In the genomic region with DNA sequence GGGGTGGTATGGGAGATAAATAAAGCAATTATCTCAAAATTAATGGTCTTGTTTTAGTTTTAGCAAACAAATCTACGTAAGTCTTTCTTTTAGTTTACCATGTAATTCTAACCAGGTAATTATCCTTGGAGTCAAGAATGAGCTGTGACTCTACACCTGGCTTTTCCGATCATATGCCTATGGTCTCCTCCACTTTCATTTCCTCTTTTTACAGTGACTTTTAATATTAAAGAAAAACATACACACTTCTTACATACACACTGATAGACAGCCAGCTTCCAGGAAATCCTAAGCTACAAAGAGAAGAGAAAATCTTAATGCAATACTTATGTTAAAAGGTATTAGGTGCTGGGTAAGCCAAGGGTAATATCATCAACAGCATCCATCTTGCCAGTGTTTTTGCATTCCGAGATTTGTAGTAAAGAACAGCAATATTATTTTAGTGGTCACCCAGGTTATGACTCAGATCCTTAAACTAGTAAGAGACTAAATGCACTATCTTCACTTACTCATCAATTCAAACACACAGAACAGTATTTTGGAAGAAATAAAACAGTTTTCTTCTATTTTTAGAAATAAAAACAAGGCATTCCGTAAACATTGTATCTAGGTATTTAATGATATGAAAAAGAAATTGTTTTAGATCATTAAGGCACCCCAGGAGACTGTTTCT, we compare ENCODE assay signal across 1 cellular context.
TF ChIP-seq lines count a peak whose summit lies in the region.

No MANE protein-coding gene starts in this region.

TF ChIP-seq in HepG2, 621 proteins besides CTCF, POLR2A, EP300 and RAD21 (continued from another document):
- no peak for TF ChIP-seq RFXAP (CRISPR knock-in tag; IDR thresholded peaks at IDR 0.05; ENCODE audit: borderline replicate concordance)
- TF ChIP-seq ZFP1 (CRISPR knock-in tag; IDR thresholded peaks at IDR 0.05): no peak
